29 cellular contexts compared by ENCODE assay signal in genomic region chr3:63689285-63689684, GRCh38. TPM values are rescaled to one million over a fixed set of nuclear protein-coding genes. Genes with fewer than 3 reads are reported as not detected.
"Had no signal": no experiment of that assay in that cellular context is flagged by ENCODE, and none has a peak within 500 bp of the region (broad histone marks: within the 10 kb centered on the region; RNA-seq: fewer than 3 reads in every experiment).

No MANE protein-coding gene starts in this region.

- DNase-seq: activated CD4-positive, alpha-beta T cell treated with anti-CD3 and anti-CD28 coated beads, Interleukin-2, amount 50 U/mL, for 4 hours; activated CD4-positive, CD25-positive, alpha-beta regulatory T cell treated with anti-CD3 and anti-CD28 coated beads, Interleukin-2, amount 50 U/mL, for 72 hours; activated CD8-positive, alpha-beta memory T cell treated with anti-CD3 and anti-CD28 coated beads for 24 hours; activated CD8-positive, alpha-beta memory T cell treated with anti-CD3 and anti-CD28 coated beads, Interleukin-2, amount 50 U/mL, for 4 hours; activated naive CD4-positive, alpha-beta T cell; activated T-cell treated with anti-CD3 and anti-CD28 coated beads, Interleukin-2, amount 50 U/mL, for 24 hours; adrenal gland; brain microvascular endothelial cell; central memory CD4-positive, alpha-beta T cell; dermis blood vessel endothelial cell; effector CD8-positive, alpha-beta T cell; gastrocnemius medialis; hippocampal formation; left ventricle myocardium superior; mammary epithelial cell; natural killer cell; ovary; psoas muscle; right cardiac atrium; testis; trophoblast cell; uterus; WERI-Rb-1 had no signal

- ATAC-seq: esophagus mucosa; gastrocnemius medialis; left ventricle myocardium superior; natural killer cell; psoas muscle; right cardiac atrium; stimulated activated memory B cell treated with anti-CD40 and anti-IgM and Interleukin-4, amounts not matched to agents 10 μg/mL and 1 μg/mL and 100 μg/mL, for 72 hours had no signal

- H3K27ac ChIP-seq: adrenal gland, ascending aorta, brain microvascular endothelial cell, gastrocnemius medialis, ovary, psoas muscle, testis, uterus, WERI-Rb-1 had no signal

- H3K4me3 ChIP-seq: adrenal gland, ascending aorta, gastrocnemius medialis, ovary, psoas muscle, testis, uterus had no signal

- H3K9me3 ChIP-seq: adrenal gland, ascending aorta, gastrocnemius medialis, ovary, psoas muscle, testis, uterus had no signal

- H3K27me3 ChIP-seq: adrenal gland, ascending aorta, brain microvascular endothelial cell, gastrocnemius medialis, ovary, testis, uterus had no signal

- H3K36me3 ChIP-seq: adrenal gland, ascending aorta, brain microvascular endothelial cell, gastrocnemius medialis, ovary, uterus, WERI-Rb-1 had no signal

- H3K4me1 ChIP-seq: adrenal gland, ascending aorta, gastrocnemius medialis, psoas muscle, testis, uterus had no signal

RNA-seq across cellular contexts. Expression of gene SNTN, which starts 36.8 kb away (rescaled TPM):
- total RNA-seq: activated T-helper 2 cell treated with anti-CD3 and anti-CD28 coated beads, Interferon-gamma antibody, Interleukin-2, Interleukin-4, amounts not matched to agents 10 μg/mL and 5 μg/mL and 100 μg/mL, durations not matched to agents 14 hours and 24 hours and 36 hours; adrenal gland; ascending aorta; dermis blood vessel endothelial cell; esophagus mucosa; gastrocnemius medialis; left ventricle myocardium superior; mammary epithelial cell; natural killer cell; psoas muscle; right cardiac atrium; skeletal muscle tissue; T-helper 2 cell treated with Interferon-gamma antibody and Interleukin-4, amounts not matched to agents 100 ng/mL and 5 ng/mL, for 36 hours; testis had no signal
- polyA plus RNA-seq: adrenal gland, mammary epithelial cell, psoas muscle, right cardiac atrium had no signal
